ENCODE assay signal across 1 cellular context in the genomic region with DNA sequence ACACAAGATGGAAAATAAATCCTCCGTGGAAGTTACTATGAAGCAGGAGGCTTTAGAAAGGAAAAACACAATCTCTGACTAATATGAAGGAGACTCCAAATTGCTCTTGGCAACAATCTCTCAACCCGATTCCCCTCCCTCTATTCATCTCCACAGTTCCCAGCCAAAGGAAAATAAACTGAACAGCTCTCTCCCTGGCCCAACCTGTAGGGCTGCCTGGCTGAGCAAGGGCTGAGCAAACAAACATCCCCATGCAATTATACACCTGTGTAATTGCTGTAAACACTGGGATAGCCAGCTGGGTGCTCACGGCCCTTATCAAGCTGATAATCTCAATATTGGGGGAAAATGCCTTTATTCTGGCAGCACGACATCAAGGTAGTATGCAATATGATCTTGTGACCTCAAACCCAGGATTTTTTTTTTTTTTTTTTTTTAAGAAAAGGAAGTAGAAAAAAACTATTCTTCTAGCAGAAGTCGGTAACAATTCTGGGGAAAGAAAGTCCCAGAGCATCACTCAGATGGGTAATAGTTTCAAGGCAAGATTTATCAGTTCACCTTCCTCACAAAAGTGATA.
TF ChIP-seq lines count a peak whose summit lies in the region.

No MANE protein-coding gene starts in this region.

TF ChIP-seq in GM23338, 12 proteins besides CTCF, POLR2A, EP300 and RAD21 (continued from another document):
- TF ChIP-seq, protein P1, sequence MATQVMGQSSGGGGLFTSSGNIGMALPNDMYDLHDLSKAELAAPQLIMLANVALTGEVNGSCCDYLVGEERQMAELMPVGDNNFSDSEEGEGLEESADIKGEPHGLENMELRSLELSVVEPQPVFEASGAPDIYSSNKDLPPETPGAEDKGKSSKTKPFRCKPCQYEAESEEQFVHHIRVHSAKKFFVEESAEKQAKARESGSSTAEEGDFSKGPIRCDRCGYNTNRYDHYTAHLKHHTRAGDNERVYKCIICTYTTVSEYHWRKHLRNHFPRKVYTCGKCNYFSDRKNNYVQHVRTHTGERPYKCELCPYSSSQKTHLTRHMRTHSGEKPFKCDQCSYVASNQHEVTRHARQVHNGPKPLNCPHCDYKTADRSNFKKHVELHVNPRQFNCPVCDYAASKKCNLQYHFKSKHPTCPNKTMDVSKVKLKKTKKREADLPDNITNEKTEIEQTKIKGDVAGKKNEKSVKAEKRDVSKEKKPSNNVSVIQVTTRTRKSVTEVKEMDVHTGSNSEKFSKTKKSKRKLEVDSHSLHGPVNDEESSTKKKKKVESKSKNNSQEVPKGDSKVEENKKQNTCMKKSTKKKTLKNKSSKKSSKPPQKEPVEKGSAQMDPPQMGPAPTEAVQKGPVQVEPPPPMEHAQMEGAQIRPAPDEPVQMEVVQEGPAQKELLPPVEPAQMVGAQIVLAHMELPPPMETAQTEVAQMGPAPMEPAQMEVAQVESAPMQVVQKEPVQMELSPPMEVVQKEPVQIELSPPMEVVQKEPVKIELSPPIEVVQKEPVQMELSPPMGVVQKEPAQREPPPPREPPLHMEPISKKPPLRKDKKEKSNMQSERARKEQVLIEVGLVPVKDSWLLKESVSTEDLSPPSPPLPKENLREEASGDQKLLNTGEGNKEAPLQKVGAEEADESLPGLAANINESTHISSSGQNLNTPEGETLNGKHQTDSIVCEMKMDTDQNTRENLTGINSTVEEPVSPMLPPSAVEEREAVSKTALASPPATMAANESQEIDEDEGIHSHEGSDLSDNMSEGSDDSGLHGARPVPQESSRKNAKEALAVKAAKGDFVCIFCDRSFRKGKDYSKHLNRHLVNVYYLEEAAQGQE (IDR thresholded peaks at IDR 0.05; ENCODE audit: unreplicated experiment) = no peak
- TF ChIP-seq, protein P2, sequence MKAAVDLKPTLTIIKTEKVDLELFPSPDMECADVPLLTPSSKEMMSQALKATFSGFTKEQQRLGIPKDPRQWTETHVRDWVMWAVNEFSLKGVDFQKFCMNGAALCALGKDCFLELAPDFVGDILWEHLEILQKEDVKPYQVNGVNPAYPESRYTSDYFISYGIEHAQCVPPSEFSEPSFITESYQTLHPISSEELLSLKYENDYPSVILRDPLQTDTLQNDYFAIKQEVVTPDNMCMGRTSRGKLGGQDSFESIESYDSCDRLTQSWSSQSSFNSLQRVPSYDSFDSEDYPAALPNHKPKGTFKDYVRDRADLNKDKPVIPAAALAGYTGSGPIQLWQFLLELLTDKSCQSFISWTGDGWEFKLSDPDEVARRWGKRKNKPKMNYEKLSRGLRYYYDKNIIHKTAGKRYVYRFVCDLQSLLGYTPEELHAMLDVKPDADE (IDR thresholded peaks at IDR 0.05) = no peak
- TF ChIP-seq, protein P3, sequence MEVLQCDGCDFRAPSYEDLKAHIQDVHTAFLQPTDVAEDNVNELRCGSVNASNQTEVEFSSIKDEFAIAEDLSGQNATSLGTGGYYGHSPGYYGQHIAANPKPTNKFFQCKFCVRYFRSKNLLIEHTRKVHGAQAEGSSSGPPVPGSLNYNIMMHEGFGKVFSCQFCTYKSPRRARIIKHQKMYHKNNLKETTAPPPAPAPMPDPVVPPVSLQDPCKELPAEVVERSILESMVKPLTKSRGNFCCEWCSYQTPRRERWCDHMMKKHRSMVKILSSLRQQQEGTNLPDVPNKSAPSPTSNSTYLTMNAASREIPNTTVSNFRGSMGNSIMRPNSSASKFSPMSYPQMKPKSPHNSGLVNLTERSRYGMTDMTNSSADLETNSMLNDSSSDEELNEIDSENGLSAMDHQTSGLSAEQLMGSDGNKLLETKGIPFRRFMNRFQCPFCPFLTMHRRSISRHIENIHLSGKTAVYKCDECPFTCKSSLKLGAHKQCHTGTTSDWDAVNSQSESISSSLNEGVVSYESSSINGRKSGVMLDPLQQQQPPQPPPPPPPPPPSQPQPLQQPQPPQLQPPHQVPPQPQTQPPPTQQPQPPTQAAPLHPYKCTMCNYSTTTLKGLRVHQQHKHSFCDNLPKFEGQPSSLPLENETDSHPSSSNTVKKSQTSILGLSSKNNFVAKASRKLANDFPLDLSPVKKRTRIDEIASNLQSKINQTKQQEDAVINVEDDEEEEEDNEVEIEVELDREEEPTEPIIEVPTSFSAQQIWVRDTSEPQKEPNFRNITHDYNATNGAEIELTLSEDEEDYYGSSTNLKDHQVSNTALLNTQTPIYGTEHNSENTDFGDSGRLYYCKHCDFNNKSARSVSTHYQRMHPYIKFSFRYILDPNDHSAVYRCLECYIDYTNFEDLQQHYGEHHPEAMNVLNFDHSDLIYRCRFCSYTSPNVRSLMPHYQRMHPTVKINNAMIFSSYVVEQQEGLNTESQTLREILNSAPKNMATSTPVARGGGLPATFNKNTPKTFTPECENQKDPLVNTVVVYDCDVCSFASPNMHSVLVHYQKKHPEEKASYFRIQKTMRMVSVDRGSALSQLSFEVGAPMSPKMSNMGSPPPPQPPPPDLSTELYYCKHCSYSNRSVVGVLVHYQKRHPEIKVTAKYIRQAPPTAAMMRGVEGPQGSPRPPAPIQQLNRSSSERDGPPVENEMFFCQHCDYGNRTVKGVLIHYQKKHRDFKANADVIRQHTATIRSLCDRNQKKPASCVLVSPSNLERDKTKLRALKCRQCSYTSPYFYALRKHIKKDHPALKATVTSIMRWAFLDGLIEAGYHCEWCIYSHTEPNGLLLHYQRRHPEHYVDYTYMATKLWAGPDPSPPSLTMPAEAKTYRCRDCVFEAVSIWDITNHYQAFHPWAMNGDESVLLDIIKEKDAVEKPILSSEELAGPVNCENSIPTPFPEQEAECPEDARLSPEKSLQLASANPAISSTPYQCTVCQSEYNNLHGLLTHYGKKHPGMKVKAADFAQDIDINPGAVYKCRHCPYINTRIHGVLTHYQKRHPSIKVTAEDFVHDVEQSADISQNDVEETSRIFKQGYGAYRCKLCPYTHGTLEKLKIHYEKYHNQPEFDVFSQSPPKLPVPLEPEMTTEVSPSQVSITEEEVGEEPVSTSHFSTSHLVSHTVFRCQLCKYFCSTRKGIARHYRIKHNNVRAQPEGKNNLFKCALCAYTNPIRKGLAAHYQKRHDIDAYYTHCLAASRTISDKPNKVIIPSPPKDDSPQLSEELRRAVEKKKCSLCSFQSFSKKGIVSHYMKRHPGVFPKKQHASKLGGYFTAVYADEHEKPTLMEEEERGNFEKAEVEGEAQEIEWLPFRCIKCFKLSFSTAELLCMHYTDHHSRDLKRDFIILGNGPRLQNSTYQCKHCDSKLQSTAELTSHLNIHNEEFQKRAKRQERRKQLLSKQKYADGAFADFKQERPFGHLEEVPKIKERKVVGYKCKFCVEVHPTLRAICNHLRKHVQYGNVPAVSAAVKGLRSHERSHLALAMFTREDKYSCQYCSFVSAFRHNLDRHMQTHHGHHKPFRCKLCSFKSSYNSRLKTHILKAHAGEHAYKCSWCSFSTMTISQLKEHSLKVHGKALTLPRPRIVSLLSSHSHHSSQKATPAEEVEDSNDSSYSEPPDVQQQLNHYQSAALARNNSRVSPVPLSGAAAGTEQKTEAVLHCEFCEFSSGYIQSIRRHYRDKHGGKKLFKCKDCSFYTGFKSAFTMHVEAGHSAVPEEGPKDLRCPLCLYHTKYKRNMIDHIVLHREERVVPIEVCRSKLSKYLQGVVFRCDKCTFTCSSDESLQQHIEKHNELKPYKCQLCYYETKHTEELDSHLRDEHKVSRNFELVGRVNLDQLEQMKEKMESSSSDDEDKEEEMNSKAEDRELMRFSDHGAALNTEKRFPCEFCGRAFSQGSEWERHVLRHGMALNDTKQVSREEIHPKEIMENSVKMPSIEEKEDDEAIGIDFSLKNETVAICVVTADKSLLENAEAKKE (CRISPR knock-in tag; IDR thresholded peaks at IDR 0.05) = no peak
- TF ChIP-seq EZH2phosphoT487 (IDR thresholded peaks at IDR 0.05; ENCODE audit: unreplicated experiment) (no peak), ZNF331 (CRISPR knock-in tag; IDR thresholded peaks at IDR 0.05; ENCODE audit: low read depth) (no peak), ZNF114 (CRISPR knock-in tag; IDR thresholded peaks at IDR 0.05) (no peak)
